In genomic region chr7:39624935-39625694, GRCh38 we compare ENCODE assay signal across 8 cellular contexts. TPM values are rescaled to one million over a fixed set of nuclear protein-coding genes. Genes with fewer than 3 reads are reported as not detected.
A peak's percentile ranks its signal among the peaks of the same experiment; 100 is the strongest.
DNase-seq lines count a peak whose midpoint lies in the region; ATAC-seq and TF ChIP-seq lines count a peak whose summit lies in the region.

No MANE protein-coding gene starts in this region.

- peaks cover 29% of the 10 kb centered on the region for H3K4me1 ChIP-seq in cardiac muscle cell (ENCODE audit: low read depth)
- H3K4me1 ChIP-seq in right atrium auricular region, result peaks cover 0 to 51% of the 10 kb centered on the region in 2 donors
- peaks cover 20% of the 10 kb centered on the region for H3K4me1 ChIP-seq in hepatocyte (ENCODE audit: insufficient read depth)

- peak in 1 of 2 donors; percentile 54 for DNase-seq in cardiac muscle cell (ENCODE audit: low read depth in 1 of 2, low spot score in 1 of 2)
- no peak for DNase-seq in right atrium auricular region (ENCODE audit: low spot score)
- DNase-seq in activated T-helper 1 cell treated with anti-CD3 and anti-CD28 coated beads, Interleukin-12 subunit alpha, Interleukin-12 subunit beta, Interleukin-2, Interleukin-4 antibody, amounts not matched to agents 30 ng/mL and 10 ng/mL and 1 ng/mL, durations not matched to agents 14 hours and 24 hours and 36 hours (ENCODE audit: low spot score), result no peak
- no peak for DNase-seq in hepatocyte (ENCODE audit: low spot score)
- DNase-seq in type B pancreatic cell (ENCODE audit: extremely low spot score, unreplicated experiment), result no peak
- no peak for DNase-seq in GM20000 (ENCODE audit: low spot score)
- DNase-seq in omental fat pad (ENCODE audit: low spot score), result no peak

- H3K27ac Mint-ChIP-seq in activated T-helper 1 cell treated with anti-CD3 and anti-CD28 coated beads, Interleukin-12 subunit alpha, Interleukin-12 subunit beta, Interleukin-2, Interleukin-4 antibody, amounts not matched to agents 30 ng/mL and 10 ng/mL and 1 ng/mL, durations not matched to agents 14 hours and 24 hours and 36 hours, result no peak overlapping the region
- peak overlapping the region; percentile 90 for H3K27ac Mint-ChIP-seq in type B pancreatic cell

- H4K20me1 ChIP-seq in hepatocyte (ENCODE audit: insufficient read depth, poor library complexity, severe bottlenecking), result peaks cover 29% of the 10 kb centered on the region

- H3K9me3 Mint-ChIP-seq in activated T-helper 1 cell treated with anti-CD3 and anti-CD28 coated beads, Interleukin-12 subunit alpha, Interleukin-12 subunit beta, Interleukin-2, Interleukin-4 antibody, amounts not matched to agents 30 ng/mL and 10 ng/mL and 1 ng/mL, durations not matched to agents 14 hours and 24 hours and 36 hours, result no peaks in the 10 kb centered on the region
- H3K9me3 Mint-ChIP-seq in type B pancreatic cell, result no peaks in the 10 kb centered on the region

- TF ChIP-seq CTCF in cardiac muscle cell (IDR thresholded peaks at IDR 0.05; ENCODE audit: low read depth, low read length), result no peak
- no peak for TF ChIP-seq CTCF in right atrium auricular region (IDR thresholded peaks at IDR 0.05)
- TF ChIP-seq CTCF in hepatocyte (IDR thresholded peaks at IDR 0.05; ENCODE audit: poor library complexity), result no peak
- TF ChIP-seq CTCF in type B pancreatic cell (conservative IDR thresholded peaks at IDR 0.05), result no peak
- no peak for TF ChIP-seq CTCF in GM20000 (IDR thresholded peaks at IDR 0.05; ENCODE audit: extremely low read depth, missing control alignments)
- no peak for TF ChIP-seq CTCF in omental fat pad (IDR thresholded peaks at IDR 0.05)

- H3K4me3 ChIP-seq in cardiac muscle cell (peak overlapping the region; percentile 62), right atrium auricular region (peak overlapping the region in 1 of 2 donors; percentile 89), hepatocyte (peak overlapping the region; percentile 92)

- H3K9me3 ChIP-seq in cardiac muscle cell (ENCODE audit: low read depth) (no peaks in the 10 kb centered on the region), right atrium auricular region (no peaks in the 10 kb centered on the region), hepatocyte (ENCODE audit: low read depth) (no peaks in the 10 kb centered on the region)

- H3K4me1 Mint-ChIP-seq in activated T-helper 1 cell treated with anti-CD3 and anti-CD28 coated beads, Interleukin-12 subunit alpha, Interleukin-12 subunit beta, Interleukin-2, Interleukin-4 antibody, amounts not matched to agents 30 ng/mL and 10 ng/mL and 1 ng/mL, durations not matched to agents 14 hours and 24 hours and 36 hours (ENCODE audit: low read depth), result peaks cover 55% of the 10 kb centered on the region
- peaks cover 50% of the 10 kb centered on the region for H3K4me1 Mint-ChIP-seq in type B pancreatic cell (ENCODE audit: unreplicated experiment)

- peaks cover 75% of the 10 kb centered on the region for H3K79me2 ChIP-seq in hepatocyte

- WGBS in hepatocyte (ENCODE audit: low lambda C conversion rate, missing lambda C conversion rate), result 63% methylated on average over 5 of the region's 5 CpGs

- no peaks in the 10 kb centered on the region for H3K27me3 Mint-ChIP-seq in activated T-helper 1 cell treated with anti-CD3 and anti-CD28 coated beads, Interleukin-12 subunit alpha, Interleukin-12 subunit beta, Interleukin-2, Interleukin-4 antibody, amounts not matched to agents 30 ng/mL and 10 ng/mL and 1 ng/mL, durations not matched to agents 14 hours and 24 hours and 36 hours (ENCODE audit: insufficient read depth)
- no peaks in the 10 kb centered on the region for H3K27me3 Mint-ChIP-seq in type B pancreatic cell

- no peaks in the 10 kb centered on the region for H3K27me3 ChIP-seq in cardiac muscle cell
- no peaks in the 10 kb centered on the region for H3K27me3 ChIP-seq in right atrium auricular region
- H3K27me3 ChIP-seq in hepatocyte, result no peaks in the 10 kb centered on the region

- intact Hi-C loops in activated T-helper 1 cell treated with anti-CD3 and anti-CD28 coated beads, Interleukin-12 subunit alpha, Interleukin-12 subunit beta, Interleukin-2, Interleukin-4 antibody, amounts not matched to agents 30 ng/mL and 10 ng/mL and 1 ng/mL, durations not matched to agents 14 hours and 24 hours and 36 hours (cut with micrococcal nuclease), result loop anchor here (1.0 kb wide), 1 partner anchor 9 kb away; no protein-coding TSS in a partner anchor

- H2AFZ ChIP-seq in hepatocyte, result no peak overlapping the region

- peak overlapping the region; percentile 95 for H3K4me3 Mint-ChIP-seq in activated T-helper 1 cell treated with anti-CD3 and anti-CD28 coated beads, Interleukin-12 subunit alpha, Interleukin-12 subunit beta, Interleukin-2, Interleukin-4 antibody, amounts not matched to agents 30 ng/mL and 10 ng/mL and 1 ng/mL, durations not matched to agents 14 hours and 24 hours and 36 hours
- peak overlapping the region; percentile 97 for H3K4me3 Mint-ChIP-seq in type B pancreatic cell

- H3K4me2 ChIP-seq in hepatocyte, result peak overlapping the region; percentile 94

- ATAC-seq in HG03159 (IDR thresholded peaks at IDR 0.05; ENCODE audit: unreplicated experiment) (no peak), omental fat pad (ENCODE audit: low FRiP score) (no peak)

- H3K36me3 ChIP-seq in cardiac muscle cell, result no peaks in the 10 kb centered on the region
- H3K36me3 ChIP-seq in right atrium auricular region, result peaks cover 9% of the 10 kb centered on the region
- no peaks in the 10 kb centered on the region for H3K36me3 ChIP-seq in hepatocyte (replicated peaks; ENCODE audit: insufficient read depth, low read depth)

- H3K36me3 Mint-ChIP-seq in activated T-helper 1 cell treated with anti-CD3 and anti-CD28 coated beads, Interleukin-12 subunit alpha, Interleukin-12 subunit beta, Interleukin-2, Interleukin-4 antibody, amounts not matched to agents 30 ng/mL and 10 ng/mL and 1 ng/mL, durations not matched to agents 14 hours and 24 hours and 36 hours (ENCODE audit: low read depth), result peaks cover 23% of the 10 kb centered on the region
- peaks cover 11% of the 10 kb centered on the region for H3K36me3 Mint-ChIP-seq in type B pancreatic cell

- H3K27ac ChIP-seq in cardiac muscle cell (no peak overlapping the region), right atrium auricular region (peak overlapping the region in 1 of 2 donors; percentile 26), hepatocyte (no peak overlapping the region)

- H3K9me2 ChIP-seq in hepatocyte (replicated peaks; ENCODE audit: insufficient read depth), result no peaks in the 10 kb centered on the region

RNA-seq across cellular contexts. Expression of gene RALA, which starts 1.7 kb away (rescaled TPM):
- total RNA-seq in cardiac muscle cell (7.3 and 9.1 TPM in 2 replicates), right atrium auricular region (10 to 100 TPM; 13.2 to 14.0 TPM), hepatocyte (25.4 and 25.5 TPM in 2 replicates), type B pancreatic cell (ENCODE audit: low replicate concordance) (42.6 and 44.1 TPM in 2 replicates), omental fat pad (10 to 100 TPM; 14.0 to 26.8 (median 17.9) TPM)
- polyA plus RNA-seq in cardiac muscle cell (41.6 and 44.4 TPM in 2 replicates), hepatocyte (42.8 and 49.1 TPM in 2 replicates)
- 38.8 and 43.4 TPM in 2 replicates for total RNA-seq in activated T-helper 1 cell treated with anti-CD3 and anti-CD28 coated beads, Interleukin-12 subunit alpha, Interleukin-12 subunit beta, Interleukin-2, Interleukin-4 antibody, amounts not matched to agents 30 ng/mL and 10 ng/mL and 1 ng/mL, durations not matched to agents 14 hours and 24 hours and 36 hours

RNA-seq across cellular contexts. Expression of gene YAE1, which starts 58.9 kb away (rescaled TPM):
- 29.5 and 33.7 TPM in 2 replicates for total RNA-seq in cardiac muscle cell
- polyA plus RNA-seq in cardiac muscle cell, result 44.3 and 50.6 TPM in 2 replicates
- total RNA-seq in right atrium auricular region, result 10 to 100 TPM; 16.3 to 18.6 TPM
- 10.4 and 12.1 TPM in 2 replicates for total RNA-seq in activated T-helper 1 cell treated with anti-CD3 and anti-CD28 coated beads, Interleukin-12 subunit alpha, Interleukin-12 subunit beta, Interleukin-2, Interleukin-4 antibody, amounts not matched to agents 30 ng/mL and 10 ng/mL and 1 ng/mL, durations not matched to agents 14 hours and 24 hours and 36 hours
- 33.9 and 36.3 TPM in 2 replicates for total RNA-seq in hepatocyte
- 23.8 and 29.6 TPM in 2 replicates for polyA plus RNA-seq in hepatocyte
- total RNA-seq in type B pancreatic cell (ENCODE audit: low replicate concordance), result 24.2 and 37.2 TPM in 2 replicates
- 10 to 100 TPM; 11.8 to 18.8 (median 16.6) TPM for total RNA-seq in omental fat pad
